In genomic region chr14:68762944-68763831, GRCh38 we compare ENCODE assay signal across 10 cellular contexts. TPM values are rescaled to one million over a fixed set of nuclear protein-coding genes. Genes with fewer than 3 reads are reported as not detected.
A peak's percentile ranks its signal among the peaks of the same experiment; 100 is the strongest.
DNase-seq lines count a peak whose midpoint lies in the region; ATAC-seq and TF ChIP-seq lines count a peak whose summit lies in the region.
"Had no signal": no experiment of that assay in that cellular context is flagged by ENCODE, and none has a peak within 500 bp of the region (broad histone marks: within the 10 kb centered on the region; RNA-seq: fewer than 3 reads in every experiment).

No MANE protein-coding gene starts in this region.

- peaks cover 4% of the 10 kb centered on the region for H3K4me1 ChIP-seq in mammary epithelial cell (ENCODE audit: insufficient read depth, low read length)
- peaks cover 3 to 20% (median 12%) of the 10 kb centered on the region in 4 donors for H3K4me1 ChIP-seq in liver (ENCODE audit: control insufficient read depth in 4 of 4, insufficient read depth in 4 of 4, low read length in 3 of 4)
- H3K4me1 ChIP-seq in upper lobe of left lung: peaks cover 18 to 37% (median 20%) of the 10 kb centered on the region in 4 donors

- H3K9me3 ChIP-seq in MG63: no peaks in the 10 kb centered on the region
- H3K9me3 ChIP-seq in mammary epithelial cell (replicated peaks; ENCODE audit: insufficient read depth, low read length): no peaks in the 10 kb centered on the region
- H3K9me3 ChIP-seq in liver (ENCODE audit: control insufficient read depth in 4 of 4, low read length in 3 of 4): no peaks in the 10 kb centered on the region
- no peaks in the 10 kb centered on the region for H3K9me3 ChIP-seq in upper lobe of left lung
- H3K9me3 ChIP-seq: tibial artery had no signal

- H3K4me3 ChIP-seq in MG63 (no peak overlapping the region), mammary epithelial cell (replicated peaks in 1 of 3; ENCODE audit: insufficient read depth in 1 of 3, low read depth in 2 of 3, low read length in 3 of 3) (no peak overlapping the region), liver (ENCODE audit: low read depth in 1 of 3, low read length in 3 of 3) (no peak overlapping the region), upper lobe of left lung (no peak overlapping the region)
- H3K4me3 ChIP-seq: tibial artery had no signal

- WGBS in mammary epithelial cell (ENCODE audit: low coverage, missing lambda C conversion rate): 47% methylated on average over 4 of the region's 11 CpGs
- 20% methylated on average over 11 of the region's 11 CpGs for WGBS in liver
- 45 to 48% methylated on average over 10 to 11 of the region's 11 CpGs for WGBS in upper lobe of left lung, 2 donors

- DNase-seq in MG63: peak; percentile 51
- peak; percentile 34 for DNase-seq in mammary epithelial cell
- DNase-seq in upper lobe of left lung: no peak
- no peak for DNase-seq in RPMI8226
- DNase-seq: naive thymus-derived CD4-positive, alpha-beta T cell; SW 1271; tibial artery had no signal

- no peaks in the 10 kb centered on the region for H3K79me2 ChIP-seq in mammary epithelial cell (ENCODE audit: insufficient read depth, low read length)

- dilution Hi-C loops in mammary epithelial cell (cut with HindIII; ENCODE audit: low sequenced_read_pairs): no loop called here

- CTCF ChIA-PET in mammary epithelial cell (lab: Charles Lee; ENCODE audit: low non-redundant PET): interaction anchor here (0.6 kb wide), 1 partner anchor 9 kb away, joined by 3 read pairs; no protein-coding TSS in a partner anchor

- no TSS peak for BruUV-seq in mammary epithelial cell (replicated peaks; lab: Mats Ljungman, UMichigan)

- H3K27me3 ChIP-seq in MG63 (no peaks in the 10 kb centered on the region), mammary epithelial cell (ENCODE audit: insufficient read depth, low read length) (no peaks in the 10 kb centered on the region), liver (ENCODE audit: control insufficient read depth in 4 of 4, insufficient read depth in 4 of 4, low read length in 3 of 4) (no peaks in the 10 kb centered on the region), upper lobe of left lung (no peaks in the 10 kb centered on the region)
- H3K27me3 ChIP-seq: tibial artery had no signal

- no peak for TF ChIP-seq EP300 in upper lobe of left lung (IDR thresholded peaks at IDR 0.05)

- no peak overlapping the region for H2AFZ ChIP-seq in mammary epithelial cell (ENCODE audit: low read depth, low read length)

- TF ChIP-seq CTCF in mammary epithelial cell (conservative IDR thresholded peaks at IDR 0.05 in 1 of 2, IDR thresholded peaks at IDR 0.05 in 1 of 2; ENCODE audit: extremely low read depth in 1 of 2, insufficient read depth in 1 of 2, low read depth in 1 of 2, low read length in 2 of 2) (no peak), liver (IDR thresholded peaks at IDR 0.05; ENCODE audit: low read depth, low read length, missing input control) (no peak), upper lobe of left lung (IDR thresholded peaks at IDR 0.05) (no peak)

- no peaks in the 10 kb centered on the region for H3K36me3 ChIP-seq in MG63
- H3K36me3 ChIP-seq in mammary epithelial cell (ENCODE audit: insufficient read depth, low read length): no peaks in the 10 kb centered on the region
- H3K36me3 ChIP-seq in liver (ENCODE audit: control insufficient read depth in 4 of 4, insufficient read depth in 3 of 4, low read depth in 1 of 4, low read length in 3 of 4): no peaks in the 10 kb centered on the region
- H3K36me3 ChIP-seq in upper lobe of left lung: no peaks in the 10 kb centered on the region
- H3K36me3 ChIP-seq: tibial artery had no signal

- peak; percentile 39 to 54 for TF ChIP-seq RAD21 in liver (IDR thresholded peaks at IDR 0.05)

- in situ Hi-C loops in mammary epithelial cell (cut with MboI; ENCODE audit: low sequenced_read_pairs in 2 of 2): no loop called here

- no peak for TF ChIP-seq POLR2A in upper lobe of left lung (IDR thresholded peaks at IDR 0.05)

- H3K27ac ChIP-seq in mammary epithelial cell (ENCODE audit: insufficient read depth, low read depth, low read length) (no peak overlapping the region), liver (ENCODE audit: low read depth in 1 of 2, low read length in 2 of 2) (peak overlapping the region; percentile 76 to 88), upper lobe of left lung (peak overlapping the region; percentile 24 to 79 (median 71))

- no peak overlapping the region for H3K4me2 ChIP-seq in mammary epithelial cell (ENCODE audit: insufficient read depth, low read depth, low read length)

- ATAC-seq in upper lobe of left lung (ENCODE audit: low FRiP score in 2 of 2) (peak; percentile 66 to 86), HG02623 (IDR thresholded peaks at IDR 0.05; ENCODE audit: unreplicated experiment) (no peak), GM18511 (IDR thresholded peaks at IDR 0.05; ENCODE audit: unreplicated experiment) (no peak)
- ATAC-seq: naive thymus-derived CD4-positive, alpha-beta T cell had no signal

- H3K9ac ChIP-seq in mammary epithelial cell (ENCODE audit: insufficient read depth, low read length) (no peak overlapping the region), liver (ENCODE audit: low read depth in 1 of 2, low read length in 2 of 2) (no peak overlapping the region)

- no peaks in the 10 kb centered on the region for H4K20me1 ChIP-seq in mammary epithelial cell (ENCODE audit: insufficient read depth, low read length)

- intact Hi-C loops in mammary epithelial cell (cut with micrococcal nuclease): no loop called here

TF ChIP-seq in liver, 16 proteins besides CTCF, POLR2A, EP300 and RAD21:
- TF ChIP-seq REST (IDR thresholded peaks at IDR 0.05) (no peak), RXRA (IDR thresholded peaks at IDR 0.05) (peak; percentile 26 to 61), JUND (IDR thresholded peaks at IDR 0.05) (no peak), HNF4A (conservative IDR thresholded peaks at IDR 0.05) (peak; percentile 24 to 61), SP1 (IDR thresholded peaks at IDR 0.05) (peak; percentile 16), GABPA (IDR thresholded peaks at IDR 0.05 in 1 of 2, conservative IDR thresholded peaks at IDR 0.05 in 1 of 2) (no peak), NR2F2 (IDR thresholded peaks at IDR 0.05) (peak; percentile 94), ZBTB33 (IDR thresholded peaks at IDR 0.05) (no peak), TAF1 (conservative IDR thresholded peaks at IDR 0.05) (no peak), ATF3 (IDR thresholded peaks at IDR 0.05) (no peak), FOXA1 (IDR thresholded peaks at IDR 0.05) (no peak), FOXA2 (IDR thresholded peaks at IDR 0.05) (no peak), MAX (IDR thresholded peaks at IDR 0.05) (no peak), HNF4G (IDR thresholded peaks at IDR 0.05) (no peak), YY1 (IDR thresholded peaks at IDR 0.05) (no peak), EGR1 (IDR thresholded peaks at IDR 0.05; ENCODE audit: low read depth in 2 of 2) (peak; percentile 51 to 80)

RNA-seq across cellular contexts. Expression of gene ZFP36L1, which starts 29.7 kb away (rescaled TPM):
- 9.3 and 30.2 TPM in 2 replicates for total RNA-seq in MG63 (2014; rRNA removed; shearing (Covaris generic); ENCODE audit: low replicate concordance)
- 100 to 1,000 TPM; 169 to 373 TPM for total RNA-seq in mammary epithelial cell
- polyA plus RNA-seq in mammary epithelial cell: 140 TPM
- polyA minus RNA-seq in mammary epithelial cell: 99.0 TPM
- 10 to 100 TPM; 25.0 to 58.2 TPM for total RNA-seq in liver
- polyA plus RNA-seq in liver: 100 to 1,000 TPM in 1 of 2 donors, 10 to 100 TPM in 1; 80.8 to 170 TPM
- total RNA-seq in upper lobe of left lung: 100 to 1,000 TPM; 268 to 511 (median 385) TPM

Comparison
In these comparisons a context has a peak if more than half of its experiments do, and no peak if none do; other contexts are left out.
1. DNase-seq: peak in MG63 (single experiment) and mammary epithelial cell (single experiment); none in upper lobe of left lung (0 of 2) and RPMI8226 (single experiment).
2. ATAC-seq: peak in upper lobe of left lung (2 of 2); none in HG02623 (single experiment) and GM18511 (single experiment).